ENCODE assay signal across 16 cellular contexts in genomic region chr3:16180737-16181134, GRCh38. TPM values are rescaled to one million over a fixed set of nuclear protein-coding genes. Genes with fewer than 3 reads are reported as not detected.
"Had no signal": no experiment of that assay in that cellular context is flagged by ENCODE, and none has a peak within 500 bp of the region (broad histone marks: within the 10 kb centered on the region; RNA-seq: fewer than 3 reads in every experiment).

No MANE protein-coding gene starts in this region.

- H2AFZ ChIP-seq: hepatocyte, parathyroid adenoma had no signal

- H3K4me2 ChIP-seq: hepatocyte had no signal

- H3K36me3 Mint-ChIP-seq: activated naive CD8-positive, alpha-beta T cell; brain; memory B cell; naive thymus-derived CD8-positive, alpha-beta T cell; stimulated activated memory B cell treated with anti-CD40 and anti-IgM and Interleukin-4, amounts not matched to agents 10 μg/mL and 1 μg/mL and 100 μg/mL, for 72 hours had no signal

- DNase-seq: activated CD4-positive, alpha-beta T cell treated with anti-CD3 and anti-CD28 coated beads, Interleukin-2, amount 10 ng/mL, durations not matched to agents 7 days and 5 days; activated CD4-positive, CD25-positive, alpha-beta regulatory T cell; activated gamma-delta T cell treated with Interleukin-2 at 50 U/mL for 16 hours; effector CD8-positive, alpha-beta T cell; islet precursor cell; naive thymus-derived CD8-positive, alpha-beta T cell; stimulated activated CD4-positive, alpha-beta T cell treated with anti-CD3 and anti-CD28 coated beads, Interleukin-2, amount 100 ng/mL, for 48 hours had no signal

- H3K4me1 ChIP-seq: parathyroid adenoma had no signal

- H3K27me3 ChIP-seq: transverse colon had no signal

- H3K9ac ChIP-seq: parathyroid adenoma had no signal

- H3K27ac Mint-ChIP-seq: activated CD4-positive, alpha-beta T cell treated with anti-CD3 and anti-CD28 coated beads, Interleukin-2, amount 10 ng/mL, durations not matched to agents 7 days and 5 days; activated naive CD8-positive, alpha-beta T cell; brain; memory B cell; naive thymus-derived CD8-positive, alpha-beta T cell; stimulated activated memory B cell treated with anti-CD40 and anti-IgM and Interleukin-4, amounts not matched to agents 10 μg/mL and 1 μg/mL and 100 μg/mL, for 72 hours; T-helper 2 cell treated with Interferon-gamma antibody and Interleukin-4, amounts not matched to agents 5 μg/mL and 100 μg/mL, for 36 hours had no signal

- H3K27ac ChIP-seq: hepatocyte, parathyroid adenoma, transverse colon had no signal

- H3K9me3 Mint-ChIP-seq: activated CD4-positive, alpha-beta T cell treated with anti-CD3 and anti-CD28 coated beads, Interleukin-2, amount 10 ng/mL, durations not matched to agents 7 days and 5 days; brain; central memory CD8-positive, alpha-beta T cell; memory B cell; naive thymus-derived CD8-positive, alpha-beta T cell; stimulated activated memory B cell treated with anti-CD40 and anti-IgM and Interleukin-4, amounts not matched to agents 10 μg/mL and 1 μg/mL and 100 μg/mL, for 72 hours; T-helper 2 cell treated with Interferon-gamma antibody and Interleukin-4, amounts not matched to agents 5 μg/mL and 100 μg/mL, for 36 hours had no signal

- H3K9me3 ChIP-seq: transverse colon had no signal

- H3K4me3 Mint-ChIP-seq: activated CD4-positive, alpha-beta T cell treated with anti-CD3 and anti-CD28 coated beads, Interleukin-2, amount 10 ng/mL, durations not matched to agents 7 days and 5 days; activated naive CD8-positive, alpha-beta T cell; brain; central memory CD8-positive, alpha-beta T cell; memory B cell; naive thymus-derived CD8-positive, alpha-beta T cell; stimulated activated memory B cell treated with anti-CD40 and anti-IgM and Interleukin-4, amounts not matched to agents 10 μg/mL and 1 μg/mL and 100 μg/mL, for 72 hours; T-helper 2 cell treated with Interferon-gamma antibody and Interleukin-4, amounts not matched to agents 5 μg/mL and 100 μg/mL, for 36 hours had no signal

- H3K36me3 ChIP-seq: transverse colon had no signal

- H3K4me3 ChIP-seq: hepatocyte, transverse colon had no signal

- H3K79me2 ChIP-seq: hepatocyte, parathyroid adenoma had no signal

- ATAC-seq: naive thymus-derived CD8-positive, alpha-beta T cell; stimulated activated memory B cell treated with anti-CD40 and anti-IgM and Interleukin-4, amounts not matched to agents 10 μg/mL and 1 μg/mL and 100 μg/mL, for 72 hours had no signal

RNA-seq across cellular contexts. Expression of gene GALNT15, which starts 6.3 kb away (rescaled TPM):
- total RNA-seq: activated CD4-positive, alpha-beta T cell treated with anti-CD3 and anti-CD28 coated beads, Interleukin-2, amount 10 ng/mL, durations not matched to agents 7 days and 5 days; naive thymus-derived CD8-positive, alpha-beta T cell had no signal
- polyA plus RNA-seq: naive thymus-derived CD8-positive, alpha-beta T cell had no signal
